Comparison of ENCODE assay signal across 18 cellular contexts in genomic region chr7:151505836-151506468, GRCh38. TPM values are rescaled to one million over a fixed set of nuclear protein-coding genes. Genes with fewer than 3 reads are reported as not detected.
A peak's percentile ranks its signal among the peaks of the same experiment; 100 is the strongest.
DNase-seq lines count a peak whose midpoint lies in the region; ATAC-seq and TF ChIP-seq lines count a peak whose summit lies in the region.
"Had no signal": no experiment of that assay in that cellular context is flagged by ENCODE, and none has a peak within 500 bp of the region (broad histone marks: within the 10 kb centered on the region; RNA-seq: fewer than 3 reads in every experiment).

No MANE protein-coding gene starts in this region.

- H3K9me3 ChIP-seq in right atrium auricular region (no peaks in the 10 kb centered on the region), esophagus squamous epithelium (no peaks in the 10 kb centered on the region), transverse colon (no peaks in the 10 kb centered on the region), mesenchymal stem cell (ENCODE audit: control insufficient read depth, low read length) (no peaks in the 10 kb centered on the region)

- H3K9ac ChIP-seq in mesenchymal stem cell (ENCODE audit: low read length): no peak overlapping the region

- no peak overlapping the region for H2AFZ ChIP-seq in mesenchymal stem cell (ENCODE audit: low read depth, low read length)

- H3K27ac ChIP-seq in right atrium auricular region (peak overlapping the region; percentile 40 to 73), esophagus squamous epithelium (peak overlapping the region in 3 of 4 donors; percentile 44 to 68 (median 47)), transverse colon (peak overlapping the region in 3 of 4 donors; percentile 44 to 60 (median 56)), mesenchymal stem cell (ENCODE audit: low read length, poor library complexity, severe bottlenecking) (no peak overlapping the region)
- H3K27ac ChIP-seq: C4-2B, SK-N-MC had no signal

- no peak for TF ChIP-seq EP300 in transverse colon (IDR thresholded peaks at IDR 0.05; ENCODE audit: low read depth)

- no peak overlapping the region for H2BK120ac ChIP-seq in mesenchymal stem cell (ENCODE audit: low read depth, low read length)

- H3K4me1 ChIP-seq in right atrium auricular region (peaks cover 0 to 62% of the 10 kb centered on the region in 2 donors), esophagus squamous epithelium (peaks cover 6 to 78% (median 38%) of the 10 kb centered on the region in 3 donors), transverse colon (peaks cover 4 to 53% (median 24%) of the 10 kb centered on the region in 4 donors), mesenchymal stem cell (ENCODE audit: control insufficient read depth, insufficient read depth, low read depth, low read length) (peaks cover 5% of the 10 kb centered on the region)

- H3K14ac ChIP-seq in mesenchymal stem cell (ENCODE audit: low read length in 2 of 2): no peak overlapping the region

- no peak overlapping the region for H2BK12ac ChIP-seq in mesenchymal stem cell (ENCODE audit: low read length in 2 of 2)

- no peak overlapping the region for H3K4ac ChIP-seq in mesenchymal stem cell (ENCODE audit: low read depth in 1 of 2, low read length in 2 of 2)

- H3K27me3 ChIP-seq in right atrium auricular region (no peaks in the 10 kb centered on the region), esophagus squamous epithelium (no peaks in the 10 kb centered on the region), transverse colon (no peaks in the 10 kb centered on the region), mesenchymal stem cell (ENCODE audit: control insufficient read depth in 1 of 2, insufficient read depth in 1 of 2, low read length in 2 of 2) (no peaks in the 10 kb centered on the region)

- no peaks in the 10 kb centered on the region for H3K27me3 Mint-ChIP-seq in central memory CD8-positive, alpha-beta T cell
- H3K27me3 Mint-ChIP-seq: IgD-negative memory B cell had no signal

- no peak overlapping the region for H2BK5ac ChIP-seq in mesenchymal stem cell (ENCODE audit: low read depth, low read length, poor library complexity, severe bottlenecking)

- ATAC-seq in central memory CD8-positive, alpha-beta T cell (replicated peaks; ENCODE audit: extremely low read depth, poor library complexity, severe bottlenecking): no peak
- no peak for ATAC-seq in HG02759 (IDR thresholded peaks at IDR 0.05; ENCODE audit: unreplicated experiment)
- ATAC-seq in GM18517 (IDR thresholded peaks at IDR 0.05; ENCODE audit: unreplicated experiment): no peak
- ATAC-seq: Right ventricle myocardium inferior had no signal

- no peak overlapping the region for H3K23ac ChIP-seq in mesenchymal stem cell (ENCODE audit: low read length in 2 of 2)

- H3K9me3 Mint-ChIP-seq in central memory CD8-positive, alpha-beta T cell: no peaks in the 10 kb centered on the region
- H3K9me3 Mint-ChIP-seq: H9, IgD-negative memory B cell had no signal

- H3K4me3 ChIP-seq in right atrium auricular region (no peak overlapping the region), esophagus squamous epithelium (no peak overlapping the region), transverse colon (no peak overlapping the region), mesenchymal stem cell (ENCODE audit: insufficient read depth in 1 of 2, low read depth in 1 of 2, low read length in 2 of 2) (no peak overlapping the region)
- H3K4me3 ChIP-seq: SK-N-MC had no signal

- H3K18ac ChIP-seq in mesenchymal stem cell (ENCODE audit: low read depth in 1 of 2, low read length in 2 of 2): no peak overlapping the region

- H3K36me3 ChIP-seq in right atrium auricular region: no peaks in the 10 kb centered on the region
- H3K36me3 ChIP-seq in esophagus squamous epithelium: peaks cover 0 to 5% (median 0%) of the 10 kb centered on the region in 3 donors
- H3K36me3 ChIP-seq in transverse colon: no peaks in the 10 kb centered on the region
- H3K36me3 ChIP-seq in mesenchymal stem cell (ENCODE audit: control insufficient read depth in 1 of 2, insufficient read depth in 2 of 2, low read depth in 1 of 2, low read length in 2 of 2): peaks cover 0 to 5% of the 10 kb centered on the region in 2 experiments

- DNase-seq in right atrium auricular region (ENCODE audit: low spot score): no peak
- DNase-seq in cardiac septum (ENCODE audit: low spot score): no peak
- no peak for DNase-seq in central memory CD8-positive, alpha-beta T cell (ENCODE audit: low spot score in 2 of 2)
- DNase-seq in esophagus squamous epithelium (lab: John Stamatoyannopoulos, UW): no peak
- no peak for DNase-seq in transverse colon
- no peak for DNase-seq in mesenchymal stem cell
- DNase-seq: DMS 273 treated with DMSO at 0.1 percent for 48 hours, GF-D8, H9, NCI-H1417, NCI-H2029 treated with DMSO at 0.1 percent for 48 hours, NCI-H510A had no signal

- H3K4me2 ChIP-seq in mesenchymal stem cell (ENCODE audit: low read length, poor library complexity, severe bottlenecking): no peak overlapping the region

- no peak overlapping the region for H4K8ac ChIP-seq in mesenchymal stem cell (ENCODE audit: low read length)

- no peak overlapping the region for H2BK15ac ChIP-seq in mesenchymal stem cell (ENCODE audit: low read depth, poor library complexity, severe bottlenecking)

- TF ChIP-seq CTCF in right atrium auricular region (IDR thresholded peaks at IDR 0.05) (no peak), esophagus squamous epithelium (IDR thresholded peaks at IDR 0.05) (no peak), transverse colon (IDR thresholded peaks at IDR 0.05) (no peak)

- intact Hi-C loops in cardiac septum (cut with DNase I) (no loop called here), esophagus squamous epithelium (cut with DNase I) (no loop called here), transverse colon (cut with DNase I; ENCODE audit: low total_unique reads) (no loop called here)

- H3K79me1 ChIP-seq in mesenchymal stem cell (replicated peaks; ENCODE audit: low read length, poor library complexity, severe bottlenecking): peaks cover 4% of the 10 kb centered on the region

- H3K36me3 Mint-ChIP-seq in central memory CD8-positive, alpha-beta T cell (ENCODE audit: insufficient read depth): peaks cover 3% of the 10 kb centered on the region

- no peak overlapping the region for H4K91ac ChIP-seq in mesenchymal stem cell (ENCODE audit: low read length)

- no peak overlapping the region for H3K4me3 Mint-ChIP-seq in central memory CD8-positive, alpha-beta T cell
- H3K4me3 Mint-ChIP-seq: H9 had no signal

- H2AK5ac ChIP-seq in mesenchymal stem cell (ENCODE audit: low read length, severe bottlenecking): no peak overlapping the region

- 52 to 55% methylated on average over 4 of the region's 4 CpGs for WGBS in esophagus squamous epithelium, 2 donors
- 81 to 97% methylated on average over 2 to 4 of the region's 4 CpGs for WGBS in transverse colon (ENCODE audit: low coverage in 1 of 2), 2 donors
- 83% methylated on average over 2 of the region's 4 CpGs for WGBS in mesenchymal stem cell

- peaks cover 69% of the 10 kb centered on the region for H3K4me1 Mint-ChIP-seq in central memory CD8-positive, alpha-beta T cell

- peak overlapping the region; percentile 41 for H3K27ac Mint-ChIP-seq in central memory CD8-positive, alpha-beta T cell (ENCODE audit: low read depth)

- in situ Hi-C loops in transverse colon (cut with MboI; ENCODE audit: low pct_ligation_motif_present in 1 of 4, low pct_unique_long_range_greater_than_20kb in 1 of 4, low sequenced_read_pairs in 3 of 4): no loop called here

- TF ChIP-seq POLR2A in esophagus squamous epithelium (IDR thresholded peaks at IDR 0.05): no peak
- no peak for TF ChIP-seq POLR2A in transverse colon (IDR thresholded peaks at IDR 0.05)

RNA-seq across cellular contexts. Expression of gene RHEB, which starts 13.7 kb away (rescaled TPM):
- total RNA-seq in right atrium auricular region: 100 to 1,000 TPM in 1 of 2 donors, 10 to 100 TPM in 1; 77.9 to 128 TPM
- 113 TPM for total RNA-seq in cardiac septum
- total RNA-seq in esophagus squamous epithelium: 10 to 100 TPM; 37.1 to 82.6 (median 54.4) TPM
- 10 to 100 TPM; 12.7 to 70.5 (median 42.8) TPM for total RNA-seq in transverse colon
- polyA plus RNA-seq in mesenchymal stem cell (2013, experiment 1 of 2): 87.3 TPM
- 88.1 TPM for polyA plus RNA-seq in mesenchymal stem cell (2013, experiment 2 of 2)
